15 cellular contexts compared by ENCODE assay signal in the genomic region with DNA sequence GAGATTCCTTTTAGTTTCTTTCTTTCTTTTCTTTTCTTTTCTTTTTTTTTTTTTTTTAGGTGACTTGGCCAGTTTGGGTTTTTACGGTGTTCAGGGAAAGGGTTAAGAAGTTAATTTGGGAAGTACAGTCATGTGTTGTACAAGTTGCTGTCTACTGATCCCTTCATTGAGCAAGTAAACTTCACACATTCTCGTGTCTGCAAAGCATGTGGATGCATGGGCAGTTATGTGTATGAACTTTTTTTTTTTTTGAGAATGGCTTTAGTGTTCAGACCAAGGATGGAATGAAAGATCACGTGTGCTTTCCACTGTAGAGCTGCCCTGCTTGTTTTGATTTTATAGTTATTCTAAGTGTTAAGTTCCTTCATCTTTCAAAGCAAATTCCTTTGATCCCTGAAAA.
DNase-seq lines count a peak whose midpoint lies in the region; TF ChIP-seq lines count a peak whose summit lies in the region.
"Had no signal": no experiment of that assay in that cellular context is flagged by ENCODE, and none has a peak within 500 bp of the region (broad histone marks: within the 10 kb centered on the region; RNA-seq: fewer than 3 reads in every experiment).

No MANE protein-coding gene starts in this region.

- TF ChIP-seq CTCF in KMS-11 (conservative IDR thresholded peaks at IDR 0.05; ENCODE audit: low read depth, low read length) (no peak), neutrophil (IDR thresholded peaks at IDR 0.05) (no peak)

- H3K36me3 ChIP-seq in ACC112 (ENCODE audit: insufficient read depth, low read length): no peaks in the 10 kb centered on the region
- no peaks in the 10 kb centered on the region for H3K36me3 ChIP-seq in KMS-11 (ENCODE audit: insufficient read depth)
- no peaks in the 10 kb centered on the region for H3K36me3 ChIP-seq in endocrine pancreas (ENCODE audit: control insufficient read depth, insufficient read depth, low read length)
- H3K36me3 ChIP-seq in neutrophil: no peaks in the 10 kb centered on the region
- H3K36me3 ChIP-seq: SJSA1 had no signal

- no peak for DNase-seq in activated CD8-positive, alpha-beta memory T cell treated with anti-CD3 and anti-CD28 coated beads, Interleukin-2, amount 50 U/mL, for 4 hours
- DNase-seq in NCI-H1092 treated with DMSO at 0.1 percent for 48 hours (lab: John Stamatoyannopoulos, UW): no peak
- no peak for DNase-seq in central memory CD4-positive, alpha-beta T cell
- no peak for DNase-seq in activated CD8-positive, alpha-beta memory T cell treated with anti-CD3 and anti-CD28 coated beads for 24 hours
- DNase-seq: activated CD8-positive, alpha-beta memory T cell treated with anti-CD3 and anti-CD28 coated beads, Interleukin-2, amount 50 U/mL, for 48 hours; activated naive CD8-positive, alpha-beta T cell treated with anti-CD3 and anti-CD28 coated beads, Interleukin-2, amount 10 ng/mL, durations not matched to agents 7 days and 5 days; dorsolateral prefrontal cortex; KG1; NCI-H2029; NCI-H82 had no signal

- peaks cover 56% of the 10 kb centered on the region for H3K79me2 ChIP-seq in ACC112 (ENCODE audit: control insufficient read depth, insufficient read depth, low read length, unreplicated experiment)
- H3K79me2 ChIP-seq in KMS-11 (ENCODE audit: insufficient read depth, low read depth): peaks cover 73% of the 10 kb centered on the region

- H3K4me1 ChIP-seq in ACC112 (ENCODE audit: control insufficient read depth, insufficient read depth, low read length, unreplicated experiment) (peaks cover 68% of the 10 kb centered on the region), KMS-11 (ENCODE audit: low read depth, poor library complexity, severe bottlenecking) (peaks cover 67% of the 10 kb centered on the region), endocrine pancreas (ENCODE audit: control insufficient read depth, insufficient read depth, low read length) (peaks cover 19% of the 10 kb centered on the region), neutrophil (ENCODE audit: control insufficient read depth in 1 of 2, insufficient read depth in 1 of 2, low read depth in 1 of 2, low read length in 1 of 2) (peaks cover 92 to 93% of the 10 kb centered on the region in 2 experiments)

- H3K9ac ChIP-seq in KMS-11: peak overlapping the region; percentile 61
- H3K9ac ChIP-seq in endocrine pancreas (ENCODE audit: control insufficient read depth, insufficient read depth, low read length): no peak overlapping the region

- H3K9me3 ChIP-seq in endocrine pancreas (ENCODE audit: control insufficient read depth, low read length) (no peaks in the 10 kb centered on the region), neutrophil (no peaks in the 10 kb centered on the region)
- H3K9me3 ChIP-seq: SJSA1 had no signal

- H3K4me3 ChIP-seq in ACC112 (ENCODE audit: low read depth, low read length): peak overlapping the region; percentile 71; the same call in 1 of the 2 replicates
- H3K4me3 ChIP-seq in KMS-11 (IDR thresholded peaks at IDR 0.05; ENCODE audit: insufficient read depth, low read depth, low read length): no peak overlapping the region
- H3K4me3 ChIP-seq in endocrine pancreas (ENCODE audit: control insufficient read depth, insufficient read depth, low read length): peak overlapping the region; percentile 32
- peak overlapping the region; percentile 63 to 64 for H3K4me3 ChIP-seq in neutrophil (ENCODE audit: low read depth in 1 of 2, low read length in 1 of 2)
- H3K4me3 ChIP-seq: SJSA1 had no signal

- H2AFZ ChIP-seq in ACC112 (ENCODE audit: low read length, unreplicated experiment): no peak overlapping the region
- no peak overlapping the region for H2AFZ ChIP-seq in KMS-11 (ENCODE audit: low read depth)

- H4K20me1 ChIP-seq in KMS-11 (ENCODE audit: insufficient read depth): no peaks in the 10 kb centered on the region

- H3K27ac ChIP-seq in ACC112 (ENCODE audit: low read depth, low read length) (peak overlapping the region; percentile 93), KMS-11 (peak overlapping the region; percentile 80), neutrophil (peak overlapping the region; percentile 92)

- peak overlapping the region; percentile 93 for H3K4me2 ChIP-seq in KMS-11

- H3K27me3 ChIP-seq in ACC112 (ENCODE audit: insufficient read depth, low read length) (no peaks in the 10 kb centered on the region), KMS-11 (ENCODE audit: insufficient read depth, low read depth) (no peaks in the 10 kb centered on the region), endocrine pancreas (ENCODE audit: control insufficient read depth, insufficient read depth, low read length) (no peaks in the 10 kb centered on the region), neutrophil (no peaks in the 10 kb centered on the region)
- H3K27me3 ChIP-seq: dorsolateral prefrontal cortex, SJSA1 had no signal
